Comparison of ENCODE assay signal across 35 cellular contexts in the genomic region with DNA sequence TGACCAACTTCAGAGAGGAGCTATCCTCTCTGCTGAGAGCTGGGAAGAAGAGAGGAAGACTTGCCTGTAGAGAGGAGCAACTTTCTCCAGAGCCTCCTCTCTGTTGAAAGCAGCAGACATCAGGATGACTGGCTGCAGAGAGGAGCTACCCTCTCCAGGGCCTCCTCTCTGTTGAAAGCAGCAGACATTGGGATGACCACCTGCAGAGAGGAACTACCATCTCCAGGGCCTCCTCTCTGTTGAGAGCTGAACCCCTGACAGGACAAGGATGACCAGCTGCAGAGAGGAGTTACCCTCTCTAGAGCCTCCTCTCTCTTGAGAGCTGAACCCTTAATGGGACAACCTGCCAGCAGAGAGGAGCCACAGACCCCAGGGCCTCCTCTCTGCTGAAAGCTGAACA.
"Had no signal": no experiment of that assay in that cellular context is flagged by ENCODE, and none has a peak within 500 bp of the region (broad histone marks: within the 10 kb centered on the region; RNA-seq: fewer than 3 reads in every experiment).

No MANE protein-coding gene starts in this region.

- ATAC-seq: activated CD8-positive, alpha-beta T cell treated with anti-CD3 and anti-CD28 coated beads for 36 hours; activated naive CD8-positive, alpha-beta T cell treated with anti-CD3 and anti-CD28 coated beads, Interleukin-2, amount 50 U/mL, for 24 hours had no signal

- H3K4me3 ChIP-seq: ascending aorta, cardiac muscle cell had no signal

- H3K36me3 ChIP-seq: ascending aorta, cardiac muscle cell had no signal

- H3K27ac Mint-ChIP-seq: activated B cell treated with CpG ODN at 0.5 μM for 24 hours; activated CD4-positive, alpha-beta memory T cell treated with anti-CD3 and anti-CD28 coated beads for 36 hours; activated CD4-positive, alpha-beta T cell treated with anti-CD3 and anti-CD28 coated beads, Interleukin-2, amount 10 ng/mL, durations not matched to agents 24 days and 14 days; activated CD8-positive, alpha-beta T cell treated with anti-CD3 and anti-CD28 coated beads for 36 hours; activated naive CD4-positive, alpha-beta T cell treated with anti-CD3 and anti-CD28 coated beads, Interleukin-2, amount 10 ng/mL, durations not matched to agents 7 days and 5 days; activated naive CD4-positive, alpha-beta T cell treated with anti-CD3 and anti-CD28 coated beads, Interleukin-2, amount 50 U/mL, for 24 hours; activated naive CD8-positive, alpha-beta T cell; activated naive CD8-positive, alpha-beta T cell treated with anti-CD3 and anti-CD28 coated beads, Interleukin-2, amount 10 ng/mL, durations not matched to agents 7 days and 5 days; activated naive CD8-positive, alpha-beta T cell treated with anti-CD3 and anti-CD28 coated beads, Interleukin-2, amount 50 U/mL, for 24 hours; activated T-cell treated with anti-CD3 and anti-CD28 coated beads, Interleukin-2, amount 50 U/mL, for 24 hours; activated T-helper 2 cell treated with anti-CD3 and anti-CD28 coated beads, Interferon-gamma antibody, Interleukin-2, Interleukin-4, amounts not matched to agents 10 μg/mL and 5 μg/mL and 100 μg/mL, durations not matched to agents 14 hours and 24 hours and 36 hours; brain; T-helper 1 cell treated with Interleukin-12 subunit alpha and Interleukin-12 subunit beta and Interleukin-4 antibody, amounts not matched to agents 30 μg/mL and 1 μg/mL, for 36 hours; T-helper 2 cell treated with Interferon-gamma antibody and Interleukin-4, amounts not matched to agents 5 μg/mL and 100 μg/mL, for 36 hours had no signal

- H3K9me3 Mint-ChIP-seq: activated CD4-positive, alpha-beta T cell treated with anti-CD3 and anti-CD28 coated beads, Interleukin-2, amount 10 ng/mL, durations not matched to agents 24 days and 14 days; T-helper 1 cell treated with Interleukin-12 subunit alpha and Interleukin-12 subunit beta and Interleukin-4 antibody, amounts not matched to agents 30 μg/mL and 1 μg/mL, for 36 hours had no signal

- H3K4me1 Mint-ChIP-seq: activated B cell treated with CpG ODN at 0.5 μM for 24 hours; activated CD4-positive, alpha-beta T cell treated with anti-CD3 and anti-CD28 coated beads, Interleukin-2, amount 10 ng/mL, durations not matched to agents 24 days and 14 days; activated naive CD4-positive, alpha-beta T cell treated with anti-CD3 and anti-CD28 coated beads, Interleukin-2, amount 10 ng/mL, durations not matched to agents 7 days and 5 days; activated naive CD4-positive, alpha-beta T cell treated with anti-CD3 and anti-CD28 coated beads, Interleukin-2, amount 50 U/mL, for 24 hours; activated naive CD8-positive, alpha-beta T cell treated with anti-CD3 and anti-CD28 coated beads, Interleukin-2, amount 10 ng/mL, durations not matched to agents 7 days and 5 days; activated naive CD8-positive, alpha-beta T cell treated with anti-CD3 and anti-CD28 coated beads, Interleukin-2, amount 50 U/mL, for 24 hours; brain; central memory CD8-positive, alpha-beta T cell had no signal

- DNase-seq: activated B cell treated with CpG ODN at 0.5 μM for 24 hours; activated CD4-positive, alpha-beta memory T cell treated with anti-CD3 and anti-CD28 coated beads for 36 hours; activated CD4-positive, alpha-beta T cell treated with anti-CD3 and anti-CD28 coated beads for 4 hours; activated CD4-positive, alpha-beta T cell treated with anti-CD3 and anti-CD28 coated beads, Interleukin-2, amount 10 ng/mL, durations not matched to agents 24 days and 14 days; activated CD4-positive, alpha-beta T cell treated with anti-CD3 and anti-CD28 coated beads, Interleukin-2, amount 50 U/mL, for 1 hour; activated CD4-positive, alpha-beta T cell treated with anti-CD3 and anti-CD28 coated beads, Interleukin-2, amount 50 U/mL, for 4 hours; activated CD4-positive, CD25-positive, alpha-beta regulatory T cell treated with anti-CD3 and anti-CD28 coated beads, Interleukin-2, amount 50 U/mL, for 72 hours; activated CD8-positive, alpha-beta memory T cell treated with anti-CD3 and anti-CD28 coated beads, Interleukin-2, amount 50 U/mL, for 48 hours; activated CD8-positive, alpha-beta T cell treated with anti-CD3 and anti-CD28 coated beads for 36 hours; activated effector memory CD4-positive, alpha-beta T cell treated with Interleukin-2 at 50 U/mL for 16 hours; activated gamma-delta T cell; activated naive CD4-positive, alpha-beta T cell treated with anti-CD3 and anti-CD28 coated beads, Interleukin-2, amount 10 ng/mL, durations not matched to agents 7 days and 5 days; activated naive CD4-positive, alpha-beta T cell treated with Interleukin-2 at 50 U/mL for 16 hours; activated naive CD8-positive, alpha-beta T cell treated with anti-CD3 and anti-CD28 coated beads, Interleukin-2, amount 10 ng/mL, durations not matched to agents 7 days and 5 days; activated naive CD8-positive, alpha-beta T cell treated with anti-CD3 and anti-CD28 coated beads, Interleukin-2, amount 50 U/mL, for 24 hours; activated T-cell treated with anti-CD3 and anti-CD28 coated beads, Interleukin-2, amount 50 U/mL, for 24 hours; activated T-cell treated with anti-CD3 and anti-CD28 coated beads, Interleukin-2, amount 50 U/mL, for 48 hours; amygdala; anterior cingulate cortex; caudate nucleus; SW 1271; T-helper 1 cell; T-helper 2 cell; T-helper 9 cell had no signal

- H3K4me3 Mint-ChIP-seq: activated B cell treated with CpG ODN at 0.5 μM for 24 hours; activated CD4-positive, alpha-beta memory T cell treated with anti-CD3 and anti-CD28 coated beads for 36 hours; activated CD4-positive, alpha-beta T cell treated with anti-CD3 and anti-CD28 coated beads, Interleukin-2, amount 10 ng/mL, durations not matched to agents 24 days and 14 days; activated CD8-positive, alpha-beta T cell treated with anti-CD3 and anti-CD28 coated beads for 36 hours; activated naive CD4-positive, alpha-beta T cell treated with anti-CD3 and anti-CD28 coated beads, Interleukin-2, amount 10 ng/mL, durations not matched to agents 7 days and 5 days; activated naive CD4-positive, alpha-beta T cell treated with anti-CD3 and anti-CD28 coated beads, Interleukin-2, amount 50 U/mL, for 24 hours; activated naive CD8-positive, alpha-beta T cell; activated naive CD8-positive, alpha-beta T cell treated with anti-CD3 and anti-CD28 coated beads, Interleukin-2, amount 10 ng/mL, durations not matched to agents 7 days and 5 days; activated naive CD8-positive, alpha-beta T cell treated with anti-CD3 and anti-CD28 coated beads, Interleukin-2, amount 50 U/mL, for 24 hours; activated T-cell treated with anti-CD3 and anti-CD28 coated beads, Interleukin-2, amount 50 U/mL, for 24 hours; brain; central memory CD8-positive, alpha-beta T cell; T-helper 1 cell treated with Interleukin-12 subunit alpha and Interleukin-12 subunit beta and Interleukin-4 antibody, amounts not matched to agents 30 μg/mL and 1 μg/mL, for 36 hours; T-helper 2 cell treated with Interferon-gamma antibody and Interleukin-4, amounts not matched to agents 5 μg/mL and 100 μg/mL, for 36 hours had no signal

- H3K27ac ChIP-seq: ascending aorta, cardiac muscle cell, VCaP had no signal

- FAIRE-seq: TTC549 had no signal

- H3K27me3 ChIP-seq: ascending aorta, cardiac muscle cell had no signal

- H3K4me1 ChIP-seq: ascending aorta had no signal

- H3K36me3 Mint-ChIP-seq: activated CD4-positive, alpha-beta memory T cell treated with anti-CD3 and anti-CD28 coated beads for 36 hours; activated naive CD4-positive, alpha-beta T cell treated with anti-CD3 and anti-CD28 coated beads, Interleukin-2, amount 10 ng/mL, durations not matched to agents 7 days and 5 days; activated naive CD4-positive, alpha-beta T cell treated with anti-CD3 and anti-CD28 coated beads, Interleukin-2, amount 50 U/mL, for 24 hours; activated naive CD8-positive, alpha-beta T cell; activated naive CD8-positive, alpha-beta T cell treated with anti-CD3 and anti-CD28 coated beads, Interleukin-2, amount 10 ng/mL, durations not matched to agents 7 days and 5 days; brain had no signal

- H3K9me3 ChIP-seq: ascending aorta had no signal
